In the genomic region with DNA sequence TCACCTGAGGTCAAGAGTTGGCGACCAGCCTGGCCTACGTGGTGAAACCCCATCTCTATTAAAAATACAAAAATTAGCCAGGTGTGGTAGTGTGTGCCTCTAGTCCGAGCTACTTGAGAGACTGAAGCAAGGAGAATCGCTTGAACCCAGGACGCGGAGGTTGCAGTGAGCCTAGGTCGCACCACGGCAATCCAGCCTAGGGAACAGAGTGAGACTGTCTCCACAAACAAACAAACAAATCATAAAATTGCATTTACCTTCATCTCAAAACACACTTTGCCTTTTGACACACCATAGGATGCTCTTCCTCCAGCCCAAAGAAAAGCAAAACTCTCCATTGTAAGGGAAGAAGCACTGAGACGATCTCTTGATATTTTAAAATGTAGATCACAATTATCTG, we compare ENCODE assay signal across 1 cellular context.
TF ChIP-seq lines count a peak whose summit lies in the region.

No MANE protein-coding gene starts in this region.

TF ChIP-seq in H1, 55 proteins besides CTCF, POLR2A, EP300 and RAD21:
- TF ChIP-seq GTF2F1 (IDR thresholded peaks at IDR 0.05; ENCODE audit: borderline replicate concordance, low read depth, low read length) = no peak
- TF ChIP-seq GABPA (IDR thresholded peaks at IDR 0.05; ENCODE audit: borderline replicate concordance, insufficient read depth, low read length) = no peak
- no peak for TF ChIP-seq EZH2 (IDR thresholded peaks at IDR 0.05; ENCODE audit: low read depth, low read length, severe bottlenecking)
- TF ChIP-seq SP2 (IDR thresholded peaks at IDR 0.05; ENCODE audit: low read length) = no peak
- no peak for TF ChIP-seq ASH2L (IDR thresholded peaks at IDR 0.05; ENCODE audit: low read length)
- no peak for TF ChIP-seq SIN3A (conservative IDR thresholded peaks at IDR 0.05 in 1 of 2, IDR thresholded peaks at IDR 0.05 in 1 of 2; ENCODE audit: low read depth in 1 of 2, low read length in 2 of 2)
- 0 out of 2 replicates have a peak, but pooled peaks have one; percentile 45 for TF ChIP-seq POLR2AphosphoS5 (IDR thresholded peaks at IDR 0.05; ENCODE audit: low read depth, low read length)
- TF ChIP-seq PHF8 (conservative IDR thresholded peaks at IDR 0.05; ENCODE audit: low read depth, low read length) = no peak
